14 cellular contexts compared by ENCODE assay signal in the genomic region with DNA sequence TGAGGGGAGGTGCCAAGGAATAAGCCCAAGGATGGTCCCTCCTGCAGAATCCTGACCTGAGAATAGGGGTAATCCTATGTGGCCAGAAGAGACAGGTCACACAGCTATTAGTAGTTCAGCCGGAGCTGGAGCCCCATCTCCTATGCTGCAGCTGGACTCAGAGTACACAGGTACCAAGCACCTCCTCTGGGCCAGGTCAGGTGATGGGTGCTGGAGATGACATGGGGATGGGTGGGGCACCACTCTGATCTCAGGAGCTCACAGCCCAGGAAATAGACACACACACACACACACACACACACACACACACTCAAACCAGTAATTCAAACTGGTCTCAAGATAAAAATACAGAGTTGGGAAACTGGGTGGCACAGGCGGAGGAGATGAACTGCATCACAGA. TPM values are rescaled to one million over a fixed set of nuclear protein-coding genes. Genes with fewer than 3 reads are reported as not detected.
DNase-seq lines count a peak whose midpoint lies in the region; ATAC-seq, FAIRE-seq and TF ChIP-seq lines count a peak whose summit lies in the region.
"Had no signal": no experiment of that assay in that cellular context is flagged by ENCODE, and none has a peak within 500 bp of the region (broad histone marks: within the 10 kb centered on the region; RNA-seq: fewer than 3 reads in every experiment).

No MANE protein-coding gene starts in this region.

- no peaks in the 10 kb centered on the region for H3K9me3 Mint-ChIP-seq in CD8-positive, alpha-beta T cell
- H3K9me3 Mint-ChIP-seq in activated T-helper 1 cell treated with anti-CD3 and anti-CD28 coated beads, Interleukin-12 subunit alpha, Interleukin-12 subunit beta, Interleukin-2, Interleukin-4 antibody, amounts not matched to agents 30 ng/mL and 10 ng/mL and 1 ng/mL, durations not matched to agents 14 hours and 24 hours and 36 hours: no peaks in the 10 kb centered on the region

- no peak for TF ChIP-seq CTCF in CD8-positive, alpha-beta T cell (IDR thresholded peaks at IDR 0.05)
- TF ChIP-seq CTCF in kidney (IDR thresholded peaks at IDR 0.05; ENCODE audit: borderline replicate concordance, extremely low read depth, insufficient read depth) (no peak), left lung (IDR thresholded peaks at IDR 0.05) (no peak)

- peak overlapping the region; percentile 45 for H3K27ac ChIP-seq in CD8-positive, alpha-beta T cell (ENCODE audit: low read depth, low read length)
- H3K27ac ChIP-seq in KOPT-K1 (ENCODE audit: low read depth, low read length, poor library complexity, severe bottlenecking): peak overlapping the region; percentile 80
- H3K27ac ChIP-seq in kidney (ENCODE audit: low read depth in 2 of 2, low read length in 2 of 2): no peak overlapping the region
- H3K27ac ChIP-seq in left lung: no peak overlapping the region
- H3K27ac ChIP-seq: ascending aorta had no signal

- FAIRE-seq in kidney (lab: Jason Lieb, UNC): no peak
- FAIRE-seq: G401.6 had no signal

- POLR2A ChIA-PET in CD8-positive, alpha-beta T cell (lab: Charles Lee): interaction anchor here (0.8 to 1.3 kb wide), 5 partner anchors 9 to 27 kb away, joined by 3 to 5 read pairs (median 4); no protein-coding TSS in a partner anchor

- H3K36me3 ChIP-seq in CD8-positive, alpha-beta T cell (ENCODE audit: insufficient read depth, low read length): no peaks in the 10 kb centered on the region
- H3K36me3 ChIP-seq in KOPT-K1 (ENCODE audit: insufficient read depth, low read length) (no peaks in the 10 kb centered on the region), kidney (ENCODE audit: control insufficient read depth in 1 of 2, insufficient read depth in 2 of 2, low read length in 2 of 2) (no peaks in the 10 kb centered on the region), left lung (no peaks in the 10 kb centered on the region)
- H3K36me3 ChIP-seq: ascending aorta had no signal

- H3K9me3 ChIP-seq in CD8-positive, alpha-beta T cell (ENCODE audit: low read length): no peaks in the 10 kb centered on the region
- H3K9me3 ChIP-seq in KOPT-K1 (ENCODE audit: insufficient read depth, low read length, poor library complexity, severe bottlenecking) (no peaks in the 10 kb centered on the region), kidney (ENCODE audit: control insufficient read depth in 1 of 2, low read length in 2 of 2) (no peaks in the 10 kb centered on the region), left lung (no peaks in the 10 kb centered on the region)
- H3K9me3 ChIP-seq: ascending aorta had no signal

- H3K4me1 Mint-ChIP-seq in CD8-positive, alpha-beta T cell (ENCODE audit: low read depth): peaks cover 50% of the 10 kb centered on the region
- H3K4me1 Mint-ChIP-seq in activated T-helper 1 cell treated with anti-CD3 and anti-CD28 coated beads, Interleukin-12 subunit alpha, Interleukin-12 subunit beta, Interleukin-2, Interleukin-4 antibody, amounts not matched to agents 30 ng/mL and 10 ng/mL and 1 ng/mL, durations not matched to agents 14 hours and 24 hours and 36 hours (ENCODE audit: low read depth): peaks cover 39% of the 10 kb centered on the region

- DNase-seq in CD8-positive, alpha-beta T cell: peak in 4 of 7 experiments; percentile 46 to 78 (median 60)
- DNase-seq in activated T-helper 1 cell treated with anti-CD3 and anti-CD28 coated beads, Interleukin-12 subunit alpha, Interleukin-12 subunit beta, Interleukin-2, Interleukin-4 antibody, amounts not matched to agents 30 ng/mL and 10 ng/mL and 1 ng/mL, durations not matched to agents 14 hours and 24 hours and 36 hours (ENCODE audit: low spot score): no peak
- DNase-seq in kidney: peak; percentile 45
- no peak for DNase-seq in SHP77 treated with DMSO at 0.1 percent for 48 hours (lab: John Stamatoyannopoulos, UW)
- no peak for DNase-seq in left lung
- DNase-seq: NCI-H1694 treated with DMSO at 0.1 percent for 48 hours; right cardiac atrium; stimulated activated CD4-positive, alpha-beta T cell treated with anti-CD3 and anti-CD28 coated beads, Interleukin-4, amount 100 ng/mL, for 1 hour had no signal

- H3K27me3 Mint-ChIP-seq in CD8-positive, alpha-beta T cell (ENCODE audit: low read depth): no peaks in the 10 kb centered on the region
- peaks cover 4% of the 10 kb centered on the region for H3K27me3 Mint-ChIP-seq in activated T-helper 1 cell treated with anti-CD3 and anti-CD28 coated beads, Interleukin-12 subunit alpha, Interleukin-12 subunit beta, Interleukin-2, Interleukin-4 antibody, amounts not matched to agents 30 ng/mL and 10 ng/mL and 1 ng/mL, durations not matched to agents 14 hours and 24 hours and 36 hours (ENCODE audit: insufficient read depth)

- peak; percentile 93 for ATAC-seq in CD8-positive, alpha-beta T cell
- no peak for ATAC-seq in left lung
- ATAC-seq in GM21526 (IDR thresholded peaks at IDR 0.05; ENCODE audit: low FRiP score, unreplicated experiment): no peak
- ATAC-seq in GM18867 (IDR thresholded peaks at IDR 0.05; ENCODE audit: unreplicated experiment): no peak
- ATAC-seq: right cardiac atrium had no signal

- H3K4me1 ChIP-seq in CD8-positive, alpha-beta T cell (ENCODE audit: insufficient read depth, low read length): peaks cover 44% of the 10 kb centered on the region
- H3K4me1 ChIP-seq in kidney (ENCODE audit: control insufficient read depth in 1 of 2, insufficient read depth in 1 of 2, low read depth in 1 of 2, low read length in 2 of 2) (peaks cover 13 to 16% of the 10 kb centered on the region in 2 donors), left lung (peaks cover 10 to 16% of the 10 kb centered on the region in 2 donors)

- CTCF ChIA-PET in CD8-positive, alpha-beta T cell (lab: Charles Lee): interaction anchor here (1.4 to 1.9 kb wide), 2 partner anchors 12 to 29 kb away, joined by 4 to 5 read pairs; no protein-coding TSS in a partner anchor

- H3K9ac ChIP-seq in kidney (ENCODE audit: low read length in 2 of 2): no peak overlapping the region

- intact Hi-C loops in CD8-positive, alpha-beta T cell (cut with DNase I, micrococcal nuclease): loop anchor here in 1 of 2 experiments (2.0 kb wide), 1 partner anchor 16 kb away; no protein-coding TSS in a partner anchor
- intact Hi-C loops in activated T-helper 1 cell treated with anti-CD3 and anti-CD28 coated beads, Interleukin-12 subunit alpha, Interleukin-12 subunit beta, Interleukin-2, Interleukin-4 antibody, amounts not matched to agents 30 ng/mL and 10 ng/mL and 1 ng/mL, durations not matched to agents 14 hours and 24 hours and 36 hours (cut with micrococcal nuclease): no loop called here
- intact Hi-C loops in kidney (cut with DNase I): no loop called here
- intact Hi-C loops in left lung (cut with DNase I): no loop called here

- no peaks in the 10 kb centered on the region for H3K27me3 ChIP-seq in CD8-positive, alpha-beta T cell (ENCODE audit: insufficient read depth, low read length)
- no peaks in the 10 kb centered on the region for H3K27me3 ChIP-seq in left lung
- H3K27me3 ChIP-seq: ascending aorta had no signal

- H3K4me3 ChIP-seq in CD8-positive, alpha-beta T cell (ENCODE audit: low read depth, low read length): peak overlapping the region; percentile 30
- H3K4me3 ChIP-seq in kidney (ENCODE audit: low read length in 2 of 2) (no peak overlapping the region), left lung (no peak overlapping the region)
- H3K4me3 ChIP-seq: ascending aorta, lung had no signal

- H3K36me3 Mint-ChIP-seq in CD8-positive, alpha-beta T cell: no peaks in the 10 kb centered on the region
- H3K36me3 Mint-ChIP-seq in activated T-helper 1 cell treated with anti-CD3 and anti-CD28 coated beads, Interleukin-12 subunit alpha, Interleukin-12 subunit beta, Interleukin-2, Interleukin-4 antibody, amounts not matched to agents 30 ng/mL and 10 ng/mL and 1 ng/mL, durations not matched to agents 14 hours and 24 hours and 36 hours (ENCODE audit: low read depth): no peaks in the 10 kb centered on the region

- peak overlapping the region; percentile 83 for H3K27ac Mint-ChIP-seq in CD8-positive, alpha-beta T cell
- H3K27ac Mint-ChIP-seq in activated T-helper 1 cell treated with anti-CD3 and anti-CD28 coated beads, Interleukin-12 subunit alpha, Interleukin-12 subunit beta, Interleukin-2, Interleukin-4 antibody, amounts not matched to agents 30 ng/mL and 10 ng/mL and 1 ng/mL, durations not matched to agents 14 hours and 24 hours and 36 hours: peak overlapping the region; percentile 0

- peak overlapping the region; percentile 55 for H3K4me3 Mint-ChIP-seq in CD8-positive, alpha-beta T cell
- H3K4me3 Mint-ChIP-seq in activated T-helper 1 cell treated with anti-CD3 and anti-CD28 coated beads, Interleukin-12 subunit alpha, Interleukin-12 subunit beta, Interleukin-2, Interleukin-4 antibody, amounts not matched to agents 30 ng/mL and 10 ng/mL and 1 ng/mL, durations not matched to agents 14 hours and 24 hours and 36 hours: no peak overlapping the region

RNA-seq across cellular contexts. Expression of gene SSBP3, which starts 54.2 kb away (rescaled TPM):
- total RNA-seq in CD8-positive, alpha-beta T cell: 10 to 100 TPM; 41.5 to 47.7 TPM
- total RNA-seq in activated T-helper 1 cell treated with anti-CD3 and anti-CD28 coated beads, Interleukin-12 subunit alpha, Interleukin-12 subunit beta, Interleukin-2, Interleukin-4 antibody, amounts not matched to agents 30 ng/mL and 10 ng/mL and 1 ng/mL, durations not matched to agents 14 hours and 24 hours and 36 hours: 98.0 and 110 TPM in 2 replicates
- total RNA-seq in kidney (49.6 TPM), left lung (10 to 100 TPM; 33.0 to 35.2 TPM)
- polyA plus RNA-seq in kidney (ENCODE audit: insufficient read depth, low read depth, low replicate concordance): 33.3 TPM

Comparison
In these comparisons a context has a peak if more than half of its experiments do, and no peak if none do; other contexts are left out.
1. DNase-seq: peak in CD8-positive, alpha-beta T cell (4 of 7) and kidney (single experiment); none in activated T-helper 1 cell treated with anti-CD3 and anti-CD28 coated beads, Interleukin-12 subunit alpha, Interleukin-12 subunit beta, Interleukin-2, Interleukin-4 antibody, amounts not matched to agents 30 ng/mL and 10 ng/mL and 1 ng/mL, durations not matched to agents 14 hours and 24 hours and 36 hours (single experiment), SHP77 treated with DMSO at 0.1 percent for 48 hours (single experiment) and left lung (0 of 2).
2. H3K27ac ChIP-seq: peak in CD8-positive, alpha-beta T cell (single experiment) and KOPT-K1 (single experiment); none in kidney (0 of 2) and left lung (0 of 2).